27 cellular contexts compared by ENCODE assay signal in the genomic region with DNA sequence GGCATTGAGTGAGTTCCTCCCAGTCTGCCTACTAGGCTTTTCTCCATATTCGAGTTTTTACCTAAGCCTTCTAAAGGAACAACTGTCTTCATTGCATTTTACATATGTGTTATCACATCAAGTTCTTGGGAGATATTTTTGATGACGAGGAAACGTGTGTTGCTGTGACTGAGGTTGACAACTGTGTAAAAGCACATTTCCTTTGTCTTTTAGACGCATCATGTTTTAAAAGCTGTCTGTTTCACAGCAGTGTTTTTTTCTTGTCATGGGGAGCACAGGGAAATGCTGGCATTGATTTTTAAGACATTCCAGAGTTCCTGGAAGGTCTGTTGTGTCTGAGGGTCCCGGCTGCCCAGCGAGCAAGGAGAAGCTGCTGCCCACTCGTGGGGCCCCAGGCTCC.
"Had no signal": no experiment of that assay in that cellular context is flagged by ENCODE, and none has a peak within 500 bp of the region (broad histone marks: within the 10 kb centered on the region; RNA-seq: fewer than 3 reads in every experiment).

No MANE protein-coding gene starts in this region.

- H3K9me3 ChIP-seq: ovary, psoas muscle, testis, tibial artery, transverse colon, upper lobe of left lung, vagina had no signal

- H3K4me3 ChIP-seq: ovary, psoas muscle, skin epidermis, smooth muscle cell, spleen, suprapubic skin, testis, tibial artery, transverse colon, upper lobe of left lung, vagina had no signal

- FAIRE-seq: urothelium cell line had no signal

- H3K36me3 ChIP-seq: ovary, spleen, suprapubic skin, tibial artery, transverse colon, upper lobe of left lung, vagina had no signal

- H3K27ac ChIP-seq: ovary, psoas muscle, skin epidermis, spleen, suprapubic skin, testis, tibial artery, transverse colon, upper lobe of left lung, vagina had no signal

- ATAC-seq: naive thymus-derived CD4-positive, alpha-beta T cell; natural killer cell; psoas muscle; right cardiac atrium; sciatic nerve; stimulated activated memory B cell treated with anti-CD40 and anti-IgM and Interleukin-4, amounts not matched to agents 10 μg/mL and 1 μg/mL and 100 μg/mL, for 72 hours; stimulated activated naive CD8-positive, alpha-beta T cell treated with anti-CD3 and anti-CD28 coated beads, Interleukin-15, amount 100 ng/mL, for 72 hours; stimulated activated naive CD8-positive, alpha-beta T cell treated with anti-CD3 and anti-CD28 coated beads, Interleukin-15, Interleukin-2, amounts not matched to agents 100 U/mL and 50 U/mL, for 24 hours had no signal

- DNase-seq: naive thymus-derived CD4-positive, alpha-beta T cell; natural killer cell; occipital lobe; ovary; psoas muscle; right cardiac atrium; spleen; stimulated activated CD4-positive, alpha-beta T cell treated with anti-CD3 and anti-CD28 coated beads, Interleukin-12 subunit alpha, Interleukin-12 subunit beta, amount 100 ng/mL, for 4 hours; stimulated activated CD4-positive, alpha-beta T cell treated with anti-CD3 and anti-CD28 coated beads, Interleukin-1b, Interleukin-23, amount 100 ng/mL, for 48 hours; stimulated activated CD4-positive, alpha-beta T cell treated with anti-CD3 and anti-CD28 coated beads, Interleukin-4, amount 100 ng/mL, for 1 hour; stimulated activated CD4-positive, alpha-beta T cell treated with anti-CD3 and anti-CD28 coated beads, Interleukin-4, amount 100 ng/mL, for 4 hours; stimulated activated CD8-positive, alpha-beta memory T cell treated with anti-CD3 and anti-CD28 coated beads, Interleukin-4, amount 100 ng/mL, for 48 hours; stimulated activated naive CD4-positive, alpha-beta T cell; stimulated activated naive CD8-positive, alpha-beta T cell treated with anti-CD3 and anti-CD28 coated beads, Interleukin-15, amount 100 ng/mL, for 72 hours; stimulated activated naive CD8-positive, alpha-beta T cell treated with anti-CD3 and anti-CD28 coated beads, Interleukin-15, Interleukin-2, amounts not matched to agents 100 U/mL and 50 U/mL, for 24 hours; substantia nigra; testis; tibial artery; transverse colon; upper lobe of left lung had no signal

- H3K4me1 ChIP-seq: psoas muscle, spleen, suprapubic skin, testis, tibial artery, transverse colon, upper lobe of left lung, vagina had no signal

- H3K27me3 ChIP-seq: ovary, suprapubic skin, testis, tibial artery, transverse colon, upper lobe of left lung, vagina had no signal

- H3K4me2 ChIP-seq: smooth muscle cell had no signal
